Comparison of ENCODE assay signal across 35 cellular contexts in genomic region chr15:28013480-28013879, GRCh38.
"Had no signal": no experiment of that assay in that cellular context is flagged by ENCODE, and none has a peak within 500 bp of the region (broad histone marks: within the 10 kb centered on the region; RNA-seq: fewer than 3 reads in every experiment).

No MANE protein-coding gene starts in this region.

- H3K27me3 ChIP-seq: adrenal gland, body of pancreas, brain microvascular endothelial cell, breast epithelium had no signal

- FAIRE-seq: astrocyte, TTC549 had no signal

- H3K4me3 Mint-ChIP-seq: activated B cell treated with CpG ODN at 0.5 μM for 24 hours; activated CD4-positive, alpha-beta memory T cell treated with anti-CD3 and anti-CD28 coated beads for 36 hours; activated CD4-positive, alpha-beta T cell treated with anti-CD3 and anti-CD28 coated beads, Interleukin-2, amount 10 ng/mL, durations not matched to agents 24 days and 14 days; activated naive CD4-positive, alpha-beta T cell treated with anti-CD3 and anti-CD28 coated beads for 36 hours; activated naive CD8-positive, alpha-beta T cell treated with anti-CD3 and anti-CD28 coated beads for 36 hours; activated T-cell treated with anti-CD3 and anti-CD28 coated beads, Interleukin-2, amount 50 U/mL, for 4 hours; activated T-cell treated with anti-CD3 and anti-CD28 coated beads, Interleukin-2, amount 50 U/mL, for 72 hours; activated T-helper 1 cell treated with anti-CD3 and anti-CD28 coated beads, Interleukin-12 subunit alpha, Interleukin-12 subunit beta, Interleukin-2, Interleukin-4 antibody, amounts not matched to agents 30 ng/mL and 10 ng/mL and 1 ng/mL, durations not matched to agents 14 hours and 24 hours and 36 hours; activated T-helper 17 cell treated with anti-CD3 and anti-CD28 coated beads, Interleukin-2, amount 50 U/mL, for 72 hours; T-cell; T-helper 17 cell; T-helper 2 cell treated with Interferon-gamma antibody and Interleukin-4, amounts not matched to agents 5 μg/mL and 100 μg/mL, for 36 hours had no signal

- H3K27ac Mint-ChIP-seq: activated B cell treated with CpG ODN at 0.5 μM for 24 hours; activated CD4-positive, alpha-beta memory T cell treated with anti-CD3 and anti-CD28 coated beads for 36 hours; activated CD4-positive, alpha-beta T cell treated with anti-CD3 and anti-CD28 coated beads, Interleukin-2, amount 10 ng/mL, durations not matched to agents 24 days and 14 days; activated naive CD4-positive, alpha-beta T cell treated with anti-CD3 and anti-CD28 coated beads for 36 hours; activated naive CD8-positive, alpha-beta T cell treated with anti-CD3 and anti-CD28 coated beads for 36 hours; activated T-cell treated with anti-CD3 and anti-CD28 coated beads, Interleukin-2, amount 50 U/mL, for 72 hours; activated T-helper 1 cell treated with anti-CD3 and anti-CD28 coated beads, Interleukin-12 subunit alpha, Interleukin-12 subunit beta, Interleukin-2, Interleukin-4 antibody, amounts not matched to agents 30 ng/mL and 10 ng/mL and 1 ng/mL, durations not matched to agents 14 hours and 24 hours and 36 hours; activated T-helper 17 cell treated with anti-CD3 and anti-CD28 coated beads, Interleukin-2, amount 50 U/mL, for 72 hours; T-cell; T-helper 17 cell; T-helper 2 cell treated with Interferon-gamma antibody and Interleukin-4, amounts not matched to agents 5 μg/mL and 100 μg/mL, for 36 hours had no signal

- H3K27me3 Mint-ChIP-seq: activated B cell treated with CpG ODN at 0.5 μM for 24 hours; activated CD4-positive, alpha-beta memory T cell treated with anti-CD3 and anti-CD28 coated beads for 36 hours; activated CD4-positive, alpha-beta T cell treated with anti-CD3 and anti-CD28 coated beads, Interleukin-2, amount 10 ng/mL, durations not matched to agents 24 days and 14 days; activated naive CD8-positive, alpha-beta T cell treated with anti-CD3 and anti-CD28 coated beads for 36 hours; T-cell had no signal

- H3K36me3 ChIP-seq: adrenal gland, brain microvascular endothelial cell, breast epithelium had no signal

- H3K9me3 ChIP-seq: adrenal gland, body of pancreas, breast epithelium had no signal

- H3K36me3 Mint-ChIP-seq: activated CD4-positive, alpha-beta memory T cell treated with anti-CD3 and anti-CD28 coated beads for 36 hours; activated naive CD4-positive, alpha-beta T cell treated with anti-CD3 and anti-CD28 coated beads, Interleukin-2, amount 50 U/mL, for 72 hours; activated naive CD8-positive, alpha-beta T cell treated with anti-CD3 and anti-CD28 coated beads for 36 hours; T-cell had no signal

- ATAC-seq: activated naive CD4-positive, alpha-beta T cell treated with anti-CD3 and anti-CD28 coated beads, Interleukin-2, amount 50 U/mL, for 72 hours; activated T-cell treated with anti-CD3 and anti-CD28 coated beads, Interleukin-2, amount 50 U/mL, for 4 hours; activated T-cell treated with anti-CD3 and anti-CD28 coated beads, Interleukin-2, amount 50 U/mL, for 72 hours; activated T-helper 17 cell treated with anti-CD3 and anti-CD28 coated beads, Interleukin-2, amount 50 U/mL, for 72 hours; body of pancreas; T-cell; T-helper 17 cell had no signal

- H3K27ac ChIP-seq: adrenal gland, body of pancreas, brain microvascular endothelial cell, breast epithelium, VCaP had no signal

- H3K4me1 Mint-ChIP-seq: activated B cell treated with CpG ODN at 0.5 μM for 24 hours; activated CD4-positive, alpha-beta T cell treated with anti-CD3 and anti-CD28 coated beads, Interleukin-2, amount 10 ng/mL, durations not matched to agents 24 days and 14 days; activated naive CD8-positive, alpha-beta T cell treated with anti-CD3 and anti-CD28 coated beads for 36 hours; activated T-helper 17 cell treated with anti-CD3 and anti-CD28 coated beads, Interleukin-2, amount 50 U/mL, for 72 hours; T-cell; T-helper 17 cell had no signal

- H3K9me3 Mint-ChIP-seq: activated CD4-positive, alpha-beta memory T cell treated with anti-CD3 and anti-CD28 coated beads for 36 hours; activated CD4-positive, alpha-beta T cell treated with anti-CD3 and anti-CD28 coated beads, Interleukin-2, amount 10 ng/mL, durations not matched to agents 24 days and 14 days; activated naive CD4-positive, alpha-beta T cell treated with anti-CD3 and anti-CD28 coated beads for 36 hours; activated naive CD8-positive, alpha-beta T cell treated with anti-CD3 and anti-CD28 coated beads for 36 hours; activated T-cell treated with anti-CD3 and anti-CD28 coated beads, Interleukin-2, amount 50 U/mL, for 72 hours; activated T-helper 1 cell treated with anti-CD3 and anti-CD28 coated beads, Interleukin-12 subunit alpha, Interleukin-12 subunit beta, Interleukin-2, Interleukin-4 antibody, amounts not matched to agents 30 ng/mL and 10 ng/mL and 1 ng/mL, durations not matched to agents 14 hours and 24 hours and 36 hours; activated T-helper 17 cell treated with anti-CD3 and anti-CD28 coated beads, Interleukin-2, amount 50 U/mL, for 72 hours; T-helper 2 cell treated with Interferon-gamma antibody and Interleukin-4, amounts not matched to agents 5 μg/mL and 100 μg/mL, for 36 hours had no signal

- H3K4me1 ChIP-seq: adrenal gland, body of pancreas, breast epithelium had no signal

- H3K4me3 ChIP-seq: adrenal gland, body of pancreas, breast epithelium had no signal

- DNase-seq: activated B cell treated with CpG ODN at 0.5 μM for 24 hours; activated CD4-positive, alpha-beta memory T cell treated with anti-CD3 and anti-CD28 coated beads for 36 hours; activated CD4-positive, alpha-beta T cell treated with anti-CD3 and anti-CD28 coated beads for 4 hours; activated CD4-positive, alpha-beta T cell treated with anti-CD3 and anti-CD28 coated beads, Interleukin-2, amount 10 ng/mL, durations not matched to agents 24 days and 14 days; activated CD4-positive, alpha-beta T cell treated with anti-CD3 and anti-CD28 coated beads, Interleukin-2, amount 50 U/mL, for 1 hour; activated CD4-positive, alpha-beta T cell treated with anti-CD3 and anti-CD28 coated beads, Interleukin-2, amount 50 U/mL, for 4 hours; activated CD4-positive, CD25-positive, alpha-beta regulatory T cell treated with anti-CD3 and anti-CD28 coated beads, Interleukin-2, amount 50 U/mL, for 72 hours; activated CD8-positive, alpha-beta memory T cell treated with anti-CD3 and anti-CD28 coated beads, Interleukin-2, amount 50 U/mL, for 4 hours; activated effector memory CD4-positive, alpha-beta T cell treated with anti-CD3 and anti-CD28 coated beads, Interleukin-2, amount 50 U/mL, for 16 hours; activated gamma-delta T cell treated with Interleukin-2 at 50 U/mL for 16 hours; activated naive CD4-positive, alpha-beta T cell; activated naive CD4-positive, alpha-beta T cell treated with anti-CD3 and anti-CD28 coated beads for 36 hours; activated naive CD4-positive, alpha-beta T cell treated with anti-CD3 and anti-CD28 coated beads, Interleukin-2, amount 50 U/mL, for 16 hours; activated naive CD8-positive, alpha-beta T cell treated with anti-CD3 and anti-CD28 coated beads for 36 hours; activated T-cell treated with anti-CD3 and anti-CD28 coated beads for 4 hours; activated T-cell treated with anti-CD3 and anti-CD28 coated beads, Interleukin-2, amount 50 U/mL, for 1 hour; activated T-cell treated with anti-CD3 and anti-CD28 coated beads, Interleukin-2, amount 50 U/mL, for 4 hours; activated T-cell treated with anti-CD3 and anti-CD28 coated beads, Interleukin-2, amount 50 U/mL, for 72 hours; adrenal gland; amniotic stem cell; aorta; body of pancreas; brain microvascular endothelial cell; central memory CD4-positive, alpha-beta T cell; T-cell; T-helper 17 cell; T-helper 9 cell had no signal
